ENCODE assay signal across 39 cellular contexts in genomic region chr1:153857505-153857904, GRCh38.
"Had no signal": no experiment of that assay in that cellular context is flagged by ENCODE, and none has a peak within 500 bp of the region (broad histone marks: within the 10 kb centered on the region; RNA-seq: fewer than 3 reads in every experiment).

No MANE protein-coding gene starts in this region.

- H3K27me3 Mint-ChIP-seq: activated B cell treated with CpG ODN at 0.5 μM for 24 hours; activated CD4-positive, alpha-beta memory T cell treated with anti-CD3 and anti-CD28 coated beads for 36 hours; activated CD4-positive, alpha-beta T cell treated with anti-CD3 and anti-CD28 coated beads, Interleukin-2, amount 10 ng/mL, durations not matched to agents 24 days and 14 days; activated CD8-positive, alpha-beta T cell treated with anti-CD3 and anti-CD28 coated beads for 36 hours; activated naive CD4-positive, alpha-beta T cell treated with anti-CD3 and anti-CD28 coated beads, Interleukin-2, amount 10 ng/mL, durations not matched to agents 7 days and 5 days; activated naive CD4-positive, alpha-beta T cell treated with anti-CD3 and anti-CD28 coated beads, Interleukin-2, amount 50 U/mL, for 24 hours; activated naive CD8-positive, alpha-beta T cell; activated naive CD8-positive, alpha-beta T cell treated with anti-CD3 and anti-CD28 coated beads, Interleukin-2, amount 10 ng/mL, durations not matched to agents 7 days and 5 days; activated naive CD8-positive, alpha-beta T cell treated with anti-CD3 and anti-CD28 coated beads, Interleukin-2, amount 50 U/mL, for 24 hours; brain; central memory CD8-positive, alpha-beta T cell had no signal

- H3K27ac ChIP-seq: ascending aorta, cardiac muscle cell, VCaP had no signal

- FAIRE-seq: bronchial epithelial cell, TTC549 had no signal

- DNase-seq: activated B cell treated with CpG ODN at 0.5 μM for 24 hours; activated CD4-positive, alpha-beta memory T cell treated with anti-CD3 and anti-CD28 coated beads for 36 hours; activated CD4-positive, alpha-beta T cell treated with anti-CD3 and anti-CD28 coated beads for 4 hours; activated CD4-positive, alpha-beta T cell treated with anti-CD3 and anti-CD28 coated beads, Interleukin-2, amount 10 ng/mL, durations not matched to agents 24 days and 14 days; activated CD4-positive, alpha-beta T cell treated with anti-CD3 and anti-CD28 coated beads, Interleukin-2, amount 50 U/mL, for 1 hour; activated CD4-positive, alpha-beta T cell treated with anti-CD3 and anti-CD28 coated beads, Interleukin-2, amount 50 U/mL, for 4 hours; activated CD4-positive, CD25-positive, alpha-beta regulatory T cell treated with anti-CD3 and anti-CD28 coated beads, Interleukin-2, amount 50 U/mL, for 72 hours; activated CD8-positive, alpha-beta memory T cell treated with anti-CD3 and anti-CD28 coated beads, Interleukin-2, amount 50 U/mL, for 4 hours; activated CD8-positive, alpha-beta T cell treated with anti-CD3 and anti-CD28 coated beads for 36 hours; activated effector memory CD4-positive, alpha-beta T cell treated with Interleukin-2 at 50 U/mL for 16 hours; activated gamma-delta T cell; activated naive CD4-positive, alpha-beta T cell treated with anti-CD3 and anti-CD28 coated beads, Interleukin-2, amount 10 ng/mL, durations not matched to agents 7 days and 5 days; activated naive CD4-positive, alpha-beta T cell treated with Interleukin-2 at 50 U/mL for 16 hours; activated naive CD8-positive, alpha-beta T cell treated with anti-CD3 and anti-CD28 coated beads, Interleukin-2, amount 10 ng/mL, durations not matched to agents 7 days and 5 days; activated naive CD8-positive, alpha-beta T cell treated with anti-CD3 and anti-CD28 coated beads, Interleukin-2, amount 50 U/mL, for 24 hours; activated T-cell treated with anti-CD3 and anti-CD28 coated beads for 4 hours; activated T-cell treated with anti-CD3 and anti-CD28 coated beads, Interleukin-2, amount 50 U/mL, for 1 hour; activated T-cell treated with anti-CD3 and anti-CD28 coated beads, Interleukin-2, amount 50 U/mL, for 4 hours; activated T-cell treated with anti-CD3 and anti-CD28 coated beads, Interleukin-2, amount 50 U/mL, for 72 hours; amygdala; anterior cingulate cortex; caudate nucleus; cerebellar nuclear complex; T-helper 1 cell; T-helper 2 cell; T-helper 9 cell had no signal

- ATAC-seq: activated CD8-positive, alpha-beta T cell treated with anti-CD3 and anti-CD28 coated beads for 36 hours; activated naive CD8-positive, alpha-beta T cell treated with anti-CD3 and anti-CD28 coated beads, Interleukin-2, amount 50 U/mL, for 24 hours; activated T-cell treated with anti-CD3 and anti-CD28 coated beads, Interleukin-2, amount 50 U/mL, for 4 hours; activated T-cell treated with anti-CD3 and anti-CD28 coated beads, Interleukin-2, amount 50 U/mL, for 72 hours had no signal

- H3K4me3 Mint-ChIP-seq: activated B cell treated with CpG ODN at 0.5 μM for 24 hours; activated CD4-positive, alpha-beta memory T cell treated with anti-CD3 and anti-CD28 coated beads for 36 hours; activated CD4-positive, alpha-beta T cell treated with anti-CD3 and anti-CD28 coated beads, Interleukin-2, amount 10 ng/mL, durations not matched to agents 24 days and 14 days; activated CD8-positive, alpha-beta T cell treated with anti-CD3 and anti-CD28 coated beads for 36 hours; activated naive CD4-positive, alpha-beta T cell treated with anti-CD3 and anti-CD28 coated beads, Interleukin-2, amount 10 ng/mL, durations not matched to agents 7 days and 5 days; activated naive CD4-positive, alpha-beta T cell treated with anti-CD3 and anti-CD28 coated beads, Interleukin-2, amount 50 U/mL, for 24 hours; activated naive CD8-positive, alpha-beta T cell; activated naive CD8-positive, alpha-beta T cell treated with anti-CD3 and anti-CD28 coated beads, Interleukin-2, amount 10 ng/mL, durations not matched to agents 7 days and 5 days; activated naive CD8-positive, alpha-beta T cell treated with anti-CD3 and anti-CD28 coated beads, Interleukin-2, amount 50 U/mL, for 24 hours; activated T-cell treated with anti-CD3 and anti-CD28 coated beads, Interleukin-2, amount 50 U/mL, for 4 hours; activated T-cell treated with anti-CD3 and anti-CD28 coated beads, Interleukin-2, amount 50 U/mL, for 72 hours; activated T-helper 1 cell treated with anti-CD3 and anti-CD28 coated beads, Interleukin-12 subunit alpha, Interleukin-12 subunit beta, Interleukin-2, Interleukin-4 antibody, amounts not matched to agents 30 ng/mL and 10 ng/mL and 1 ng/mL, durations not matched to agents 14 hours and 24 hours and 36 hours; brain; central memory CD8-positive, alpha-beta T cell; T-helper 1 cell treated with Interleukin-12 subunit alpha and Interleukin-12 subunit beta and Interleukin-4 antibody, amounts not matched to agents 30 μg/mL and 1 μg/mL, for 36 hours; T-helper 2 cell treated with Interferon-gamma antibody and Interleukin-4, amounts not matched to agents 5 μg/mL and 100 μg/mL, for 36 hours had no signal

- H3K4me3 ChIP-seq: ascending aorta, cardiac muscle cell had no signal

- H3K27me3 ChIP-seq: ascending aorta, cardiac muscle cell had no signal

- H3K4me1 ChIP-seq: ascending aorta had no signal

- H3K27ac Mint-ChIP-seq: activated B cell treated with CpG ODN at 0.5 μM for 24 hours; activated CD4-positive, alpha-beta memory T cell treated with anti-CD3 and anti-CD28 coated beads for 36 hours; activated CD4-positive, alpha-beta T cell treated with anti-CD3 and anti-CD28 coated beads, Interleukin-2, amount 10 ng/mL, durations not matched to agents 24 days and 14 days; activated CD8-positive, alpha-beta T cell treated with anti-CD3 and anti-CD28 coated beads for 36 hours; activated naive CD4-positive, alpha-beta T cell treated with anti-CD3 and anti-CD28 coated beads, Interleukin-2, amount 10 ng/mL, durations not matched to agents 7 days and 5 days; activated naive CD4-positive, alpha-beta T cell treated with anti-CD3 and anti-CD28 coated beads, Interleukin-2, amount 50 U/mL, for 24 hours; activated naive CD8-positive, alpha-beta T cell; activated naive CD8-positive, alpha-beta T cell treated with anti-CD3 and anti-CD28 coated beads, Interleukin-2, amount 10 ng/mL, durations not matched to agents 7 days and 5 days; activated naive CD8-positive, alpha-beta T cell treated with anti-CD3 and anti-CD28 coated beads, Interleukin-2, amount 50 U/mL, for 24 hours; activated T-cell treated with anti-CD3 and anti-CD28 coated beads, Interleukin-2, amount 50 U/mL, for 72 hours; activated T-helper 1 cell treated with anti-CD3 and anti-CD28 coated beads, Interleukin-12 subunit alpha, Interleukin-12 subunit beta, Interleukin-2, Interleukin-4 antibody, amounts not matched to agents 30 ng/mL and 10 ng/mL and 1 ng/mL, durations not matched to agents 14 hours and 24 hours and 36 hours; activated T-helper 2 cell treated with anti-CD3 and anti-CD28 coated beads, Interferon-gamma antibody, Interleukin-2, Interleukin-4, amounts not matched to agents 10 μg/mL and 5 μg/mL and 100 μg/mL, durations not matched to agents 14 hours and 24 hours and 36 hours; brain; T-helper 1 cell treated with Interleukin-12 subunit alpha and Interleukin-12 subunit beta and Interleukin-4 antibody, amounts not matched to agents 30 μg/mL and 1 μg/mL, for 36 hours; T-helper 2 cell treated with Interferon-gamma antibody and Interleukin-4, amounts not matched to agents 5 μg/mL and 100 μg/mL, for 36 hours had no signal

- H3K36me3 ChIP-seq: cardiac muscle cell had no signal

- H3K9me3 Mint-ChIP-seq: activated B cell treated with CpG ODN at 0.5 μM for 24 hours; activated CD4-positive, alpha-beta memory T cell treated with anti-CD3 and anti-CD28 coated beads for 36 hours; activated CD4-positive, alpha-beta T cell treated with anti-CD3 and anti-CD28 coated beads, Interleukin-2, amount 10 ng/mL, durations not matched to agents 24 days and 14 days; activated CD8-positive, alpha-beta T cell treated with anti-CD3 and anti-CD28 coated beads for 36 hours; activated naive CD4-positive, alpha-beta T cell treated with anti-CD3 and anti-CD28 coated beads, Interleukin-2, amount 10 ng/mL, durations not matched to agents 7 days and 5 days; activated naive CD4-positive, alpha-beta T cell treated with anti-CD3 and anti-CD28 coated beads, Interleukin-2, amount 50 U/mL, for 24 hours; activated naive CD8-positive, alpha-beta T cell treated with anti-CD3 and anti-CD28 coated beads, Interleukin-2, amount 10 ng/mL, durations not matched to agents 7 days and 5 days; activated naive CD8-positive, alpha-beta T cell treated with anti-CD3 and anti-CD28 coated beads, Interleukin-2, amount 50 U/mL, for 24 hours; activated T-cell treated with anti-CD3 and anti-CD28 coated beads, Interleukin-2, amount 50 U/mL, for 4 hours; activated T-cell treated with anti-CD3 and anti-CD28 coated beads, Interleukin-2, amount 50 U/mL, for 72 hours; activated T-helper 1 cell treated with anti-CD3 and anti-CD28 coated beads, Interleukin-12 subunit alpha, Interleukin-12 subunit beta, Interleukin-2, Interleukin-4 antibody, amounts not matched to agents 30 ng/mL and 10 ng/mL and 1 ng/mL, durations not matched to agents 14 hours and 24 hours and 36 hours; activated T-helper 2 cell treated with anti-CD3 and anti-CD28 coated beads, Interferon-gamma antibody, Interleukin-2, Interleukin-4, amounts not matched to agents 10 μg/mL and 5 μg/mL and 100 μg/mL, durations not matched to agents 14 hours and 24 hours and 36 hours; brain; central memory CD8-positive, alpha-beta T cell; T-helper 1 cell treated with Interleukin-12 subunit alpha and Interleukin-12 subunit beta and Interleukin-4 antibody, amounts not matched to agents 30 μg/mL and 1 μg/mL, for 36 hours; T-helper 2 cell treated with Interferon-gamma antibody and Interleukin-4, amounts not matched to agents 5 μg/mL and 100 μg/mL, for 36 hours had no signal

- H3K9me3 ChIP-seq: ascending aorta had no signal
